ENCODE assay signal across 27 cellular contexts in the genomic region with DNA sequence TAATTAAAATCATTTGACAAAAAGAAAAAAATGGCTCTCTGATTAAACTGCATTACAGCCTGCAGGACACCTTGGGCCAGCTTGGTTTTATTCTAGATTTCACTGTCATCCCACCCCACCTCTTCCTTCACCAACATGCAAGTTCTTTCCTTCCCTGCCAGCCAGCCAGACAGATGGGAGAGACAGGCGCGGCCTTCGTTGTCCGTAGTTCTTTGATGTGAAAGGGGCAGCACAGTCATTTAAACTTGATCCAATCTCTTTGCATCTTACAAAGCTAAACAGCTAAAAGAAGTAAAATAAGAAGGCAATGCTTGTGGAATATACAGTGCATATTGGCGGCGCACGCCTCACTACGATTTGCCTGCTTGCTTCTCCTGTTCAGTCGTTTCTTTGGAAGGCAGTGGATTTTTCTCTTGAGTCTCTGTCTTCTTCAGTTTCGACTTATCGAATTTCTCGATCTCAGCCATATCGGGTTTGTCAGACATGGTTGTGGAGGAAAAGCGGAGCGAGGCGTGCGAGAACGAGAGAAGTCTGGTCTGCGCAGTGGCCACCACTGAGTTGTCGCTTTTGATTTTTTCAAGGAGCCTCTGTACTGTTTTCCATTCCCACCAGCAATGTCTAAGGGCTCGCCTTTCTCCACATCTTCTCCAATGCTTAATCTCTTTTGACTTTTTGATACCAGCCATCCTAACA. TPM values are rescaled to one million over a fixed set of nuclear protein-coding genes. Genes with fewer than 3 reads are reported as not detected.
A peak's percentile ranks its signal among the peaks of the same experiment; 100 is the strongest.
DNase-seq lines count a peak whose midpoint lies in the region; ATAC-seq and TF ChIP-seq lines count a peak whose summit lies in the region.
"Had no signal": no experiment of that assay in that cellular context is flagged by ENCODE, and none has a peak within 500 bp of the region (broad histone marks: within the 10 kb centered on the region; RNA-seq: fewer than 3 reads in every experiment).

No MANE protein-coding gene starts in this region.

- H3K27me3 Mint-ChIP-seq in activated CD8-positive, alpha-beta memory T cell treated with anti-CD3 and anti-CD28 coated beads, Interleukin-2, amount 10 ng/mL, durations not matched to agents 7 days and 5 days: peaks cover 6% of the 10 kb centered on the region
- H3K27me3 Mint-ChIP-seq: CD8-positive, alpha-beta memory T cell had no signal

- H3K4me1 ChIP-seq in left lung (no peaks in the 10 kb centered on the region), spleen (no peaks in the 10 kb centered on the region)
- H3K4me1 ChIP-seq: BE2C had no signal

- TF ChIP-seq CTCF in left lung (IDR thresholded peaks at IDR 0.05): no peak
- TF ChIP-seq CTCF in spleen (IDR thresholded peaks at IDR 0.05 in 8 of 11, conservative IDR thresholded peaks at IDR 0.05 in 3 of 11): no peak

- H3K36me3 Mint-ChIP-seq in activated CD8-positive, alpha-beta memory T cell treated with anti-CD3 and anti-CD28 coated beads, Interleukin-2, amount 10 ng/mL, durations not matched to agents 7 days and 5 days: no peaks in the 10 kb centered on the region
- H3K36me3 Mint-ChIP-seq: CD14-positive monocyte had no signal

- TF ChIP-seq POLR2A in spleen (IDR thresholded peaks at IDR 0.05): no peak

- no peak for ATAC-seq in activated CD8-positive, alpha-beta memory T cell treated with anti-CD3 and anti-CD28 coated beads, Interleukin-2, amount 10 ng/mL, durations not matched to agents 7 days and 5 days
- ATAC-seq in left lung (no peak), GM21528 (IDR thresholded peaks at IDR 0.05; ENCODE audit: low FRiP score, unreplicated experiment) (no peak)
- ATAC-seq: HepG2 had no signal

- no peaks in the 10 kb centered on the region for H3K36me3 ChIP-seq in left lung
- no peaks in the 10 kb centered on the region for H3K36me3 ChIP-seq in spleen

- H3K27ac ChIP-seq in left lung (no peak overlapping the region), spleen (no peak overlapping the region)
- H3K27ac ChIP-seq: 22Rv1, GM23248, RWPE1 had no signal

- CTCF ChIA-PET in activated CD8-positive, alpha-beta memory T cell treated with anti-CD3 and anti-CD28 coated beads, Interleukin-2, amount 10 ng/mL, durations not matched to agents 7 days and 5 days (lab: Charles Lee): no interaction called here

- H3K27ac Mint-ChIP-seq in activated CD8-positive, alpha-beta memory T cell treated with anti-CD3 and anti-CD28 coated beads, Interleukin-2, amount 10 ng/mL, durations not matched to agents 7 days and 5 days: no peak overlapping the region
- H3K27ac Mint-ChIP-seq: CD8-positive, alpha-beta memory T cell had no signal

- DNase-seq in activated CD8-positive, alpha-beta memory T cell treated with anti-CD3 and anti-CD28 coated beads, Interleukin-2, amount 10 ng/mL, durations not matched to agents 7 days and 5 days: peak; percentile 26
- no peak for DNase-seq in activated CD8-positive, alpha-beta memory T cell treated with anti-CD3 and anti-CD28 coated beads, Interleukin-2, amount 50 U/mL, for 4 hours
- peak; percentile 18 to 43 for DNase-seq in left lung
- peak; percentile 41 for DNase-seq in spleen
- DNase-seq in activated gamma-delta T cell treated with Interleukin-2 at 50 U/mL for 16 hours: no peak
- DNase-seq in NCI-H1105 (lab: John Stamatoyannopoulos, UW): no peak
- DNase-seq: BE2C; CD8-positive, alpha-beta memory T cell; DMS79 treated with DMSO at 0.1 percent for 48 hours; GM23248; H7; Karpas-422; NCI-H1092; NCI-H1436; NCI-H187; NCI-H2081 treated with DMSO at 0.1 percent for 48 hours; NCI-H2171; NCI-H226; NCI-H510A; NCI-H69; SIG-M5 had no signal

- H3K9me3 Mint-ChIP-seq in activated CD8-positive, alpha-beta memory T cell treated with anti-CD3 and anti-CD28 coated beads, Interleukin-2, amount 10 ng/mL, durations not matched to agents 7 days and 5 days (ENCODE audit: low read depth): peaks cover 2% of the 10 kb centered on the region

- H3K27me3 ChIP-seq in left lung (no peaks in the 10 kb centered on the region), spleen (replicated peaks in 1 of 7) (no peaks in the 10 kb centered on the region)
- H3K27me3 ChIP-seq: BE2C had no signal

- H3K9me3 ChIP-seq in left lung: peaks cover 0 to 14% of the 10 kb centered on the region in 2 donors
- H3K9me3 ChIP-seq in spleen: peaks cover 0 to 43% (median 24%) of the 10 kb centered on the region in 8 donors
- H3K9me3 ChIP-seq: BE2C had no signal

- intact Hi-C loops in left lung (cut with DNase I) (no loop called here), spleen (cut with DNase I; ENCODE audit: low total_unique reads) (no loop called here)

- H3K4me1 Mint-ChIP-seq in activated CD8-positive, alpha-beta memory T cell treated with anti-CD3 and anti-CD28 coated beads, Interleukin-2, amount 10 ng/mL, durations not matched to agents 7 days and 5 days: no peaks in the 10 kb centered on the region
- H3K4me1 Mint-ChIP-seq: CD14-positive monocyte; CD8-positive, alpha-beta memory T cell had no signal

- H3K4me3 ChIP-seq in left lung: no peak overlapping the region
- no peak overlapping the region for H3K4me3 ChIP-seq in spleen
- H3K4me3 ChIP-seq: GM23248 had no signal

- WGBS in spleen, 5 donors: 95 to 98% (median 96%) methylated on average over 21 of the region's 21 CpGs

- H3K4me3 Mint-ChIP-seq in activated CD8-positive, alpha-beta memory T cell treated with anti-CD3 and anti-CD28 coated beads, Interleukin-2, amount 10 ng/mL, durations not matched to agents 7 days and 5 days: no peak overlapping the region
- H3K4me3 Mint-ChIP-seq: CD14-positive monocyte; CD8-positive, alpha-beta memory T cell had no signal

RNA-seq across cellular contexts. Expression of gene COLEC11, which starts 22.4 kb away (rescaled TPM):
- total RNA-seq in activated CD8-positive, alpha-beta memory T cell treated with anti-CD3 and anti-CD28 coated beads, Interleukin-2, amount 10 ng/mL, durations not matched to agents 7 days and 5 days: under 1 TPM; 0.23 to 0.32 TPM
- 1 to 10 TPM in 1 of 2 donors, under 1 TPM in 1; 0.84 to 1.4 TPM for total RNA-seq in left lung
- total RNA-seq in spleen: 1 to 10 TPM in 6 of 7 donors, under 1 TPM in 1; 0.64 to 8.0 (median 4.7) TPM
- polyA plus RNA-seq in spleen: 1 to 10 TPM; 1.9 to 3.2 (median 2.0) TPM
- total RNA-seq: GM23248, H7 had no signal
- polyA plus RNA-seq: CD14-positive monocyte; CD8-positive, alpha-beta memory T cell; GM23248 had no signal

RNA-seq across cellular contexts. Expression of gene ALLC, which starts 40.7 kb away (rescaled TPM):
- total RNA-seq in activated CD8-positive, alpha-beta memory T cell treated with anti-CD3 and anti-CD28 coated beads, Interleukin-2, amount 10 ng/mL, durations not matched to agents 7 days and 5 days: not detected
- total RNA-seq in left lung: not detected
- total RNA-seq in spleen: not detected
- not detected for polyA plus RNA-seq in spleen
- total RNA-seq: CD8-positive, alpha-beta memory T cell; GM23248; H7; HT1080 had no signal
- polyA plus RNA-seq: CD14-positive monocyte; CD8-positive, alpha-beta memory T cell; GM23248 had no signal

RNA-seq across cellular contexts. Expression of gene RPS7, which starts 42.3 kb away (rescaled TPM):
- 1,000 to 10,000 TPM; 1,010 to 1,163 TPM for total RNA-seq in activated CD8-positive, alpha-beta memory T cell treated with anti-CD3 and anti-CD28 coated beads, Interleukin-2, amount 10 ng/mL, durations not matched to agents 7 days and 5 days
- 1,000 to 10,000 TPM in 1 of 2 donors, 100 to 1,000 TPM in 1; 909 to 1,079 TPM for total RNA-seq in left lung
- 1,000 to 10,000 TPM in 6 of 7 donors, 100 to 1,000 TPM in 1; 901 to 3,930 (median 1,217) TPM for total RNA-seq in spleen
- polyA plus RNA-seq in spleen: 1,000 to 10,000 TPM; 3,976 to 6,688 (median 5,664) TPM

RNA-seq across cellular contexts. Expression of gene RNASEH1, which starts 59.2 kb away (rescaled TPM):
- 10 to 100 TPM; 26.3 to 32.9 TPM for total RNA-seq in activated CD8-positive, alpha-beta memory T cell treated with anti-CD3 and anti-CD28 coated beads, Interleukin-2, amount 10 ng/mL, durations not matched to agents 7 days and 5 days
- total RNA-seq in left lung (10 to 100 TPM; 16.1 to 22.8 TPM), spleen (10 to 100 TPM; 17.9 to 24.7 (median 20.3) TPM)
- polyA plus RNA-seq in spleen: 10 to 100 TPM in 1 of 3 donors, 1 to 10 TPM in 2; 4.3 to 11.9 (median 6.3) TPM

Comparison
In these comparisons a context has a peak if more than half of its experiments do, and no peak if none do; other contexts are left out.
1. DNase-seq: peak in activated CD8-positive, alpha-beta memory T cell treated with anti-CD3 and anti-CD28 coated beads, Interleukin-2, amount 10 ng/mL, durations not matched to agents 7 days and 5 days (single experiment), left lung (2 of 2) and spleen (single experiment); none in activated CD8-positive, alpha-beta memory T cell treated with anti-CD3 and anti-CD28 coated beads, Interleukin-2, amount 50 U/mL, for 4 hours (single experiment), activated gamma-delta T cell treated with Interleukin-2 at 50 U/mL for 16 hours (single experiment) and NCI-H1105 (single experiment).